Comparison of ENCODE assay signal across 7 cellular contexts in the genomic region with DNA sequence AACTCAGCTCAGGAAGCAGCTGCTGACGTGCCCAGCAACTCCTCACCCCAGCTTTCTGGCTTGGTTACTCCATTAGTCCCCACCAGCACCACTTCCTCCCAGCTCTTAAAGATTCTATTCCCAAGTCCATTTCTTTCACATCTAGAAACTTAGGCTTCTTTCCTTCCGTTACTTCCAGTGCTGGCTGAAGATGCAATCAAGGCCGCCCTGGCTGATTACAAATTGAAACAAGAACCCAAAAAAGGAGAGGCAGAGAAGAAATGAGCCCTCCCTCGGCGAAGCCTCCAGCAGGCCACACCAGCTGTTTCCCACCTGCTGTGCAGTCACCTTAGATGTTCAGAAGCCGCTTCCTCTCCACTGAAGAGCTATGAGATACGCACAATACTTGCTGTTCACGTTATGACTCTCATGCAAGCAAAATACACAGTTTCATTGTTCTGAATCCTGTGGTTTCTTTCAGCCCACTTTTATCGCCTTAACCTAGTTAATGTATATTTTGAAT. TPM values are rescaled to one million over a fixed set of nuclear protein-coding genes. Genes with fewer than 3 reads are reported as not detected.
DNase-seq lines count a peak whose midpoint lies in the region; ATAC-seq and TF ChIP-seq lines count a peak whose summit lies in the region.

No MANE protein-coding gene starts in this region.

- H3K4me1 ChIP-seq in mesenchymal stem cell (ENCODE audit: control insufficient read depth, insufficient read depth, low read depth, low read length) (peaks cover 21% of the 10 kb centered on the region), HAP-1 (peaks cover 3% of the 10 kb centered on the region)

- peak; percentile 64 for ATAC-seq in GM19463 (IDR thresholded peaks at IDR 0.05; ENCODE audit: unreplicated experiment)
- peak; percentile 72 for ATAC-seq in HG03442 (IDR thresholded peaks at IDR 0.05; ENCODE audit: unreplicated experiment)

- no peak overlapping the region for H2AFZ ChIP-seq in mesenchymal stem cell (ENCODE audit: low read depth, low read length)

- H3K9me3 ChIP-seq in mesenchymal stem cell (ENCODE audit: control insufficient read depth, low read length), result no peaks in the 10 kb centered on the region
- H3K9me3 ChIP-seq in HAP-1, result no peaks in the 10 kb centered on the region

- no peak overlapping the region for H3K4me2 ChIP-seq in mesenchymal stem cell (ENCODE audit: low read length, poor library complexity, severe bottlenecking)

- H2BK120ac ChIP-seq in mesenchymal stem cell (ENCODE audit: low read depth, low read length), result no peak overlapping the region

- WGBS in mesenchymal stem cell, result 79% methylated on average over 9 of the region's 9 CpGs

- no peak overlapping the region for H4K8ac ChIP-seq in mesenchymal stem cell (ENCODE audit: low read length)

- no peak overlapping the region for H3K14ac ChIP-seq in mesenchymal stem cell (ENCODE audit: low read length in 2 of 2)

- H3K9ac ChIP-seq in mesenchymal stem cell (ENCODE audit: low read length), result no peak overlapping the region

- H2AK5ac ChIP-seq in mesenchymal stem cell (ENCODE audit: low read length, severe bottlenecking), result peak overlapping the region; percentile 8

- H3K4me3 ChIP-seq in mesenchymal stem cell (ENCODE audit: insufficient read depth in 1 of 2, low read depth in 1 of 2, low read length in 2 of 2) (no peak overlapping the region), HAP-1 (no peak overlapping the region), brain microvascular endothelial cell (ENCODE audit: low read depth, low read length) (no peak overlapping the region)

- peak overlapping the region; percentile 83 for H3K27ac ChIP-seq in mesenchymal stem cell (ENCODE audit: low read length, poor library complexity, severe bottlenecking)
- H3K27ac ChIP-seq in brain microvascular endothelial cell, result no peak overlapping the region

- peak overlapping the region; percentile 11 for H2BK5ac ChIP-seq in mesenchymal stem cell (ENCODE audit: low read depth, low read length, poor library complexity, severe bottlenecking)

- H4K91ac ChIP-seq in mesenchymal stem cell (ENCODE audit: low read length), result no peak overlapping the region

- no peak overlapping the region for H2BK12ac ChIP-seq in mesenchymal stem cell (ENCODE audit: low read length in 2 of 2)

- no peak overlapping the region for H2BK15ac ChIP-seq in mesenchymal stem cell (ENCODE audit: low read depth, poor library complexity, severe bottlenecking)

- peaks cover 9% of the 10 kb centered on the region for H3K79me1 ChIP-seq in mesenchymal stem cell (replicated peaks; ENCODE audit: low read length, poor library complexity, severe bottlenecking)

- H3K23ac ChIP-seq in mesenchymal stem cell (ENCODE audit: low read length in 2 of 2), result no peak overlapping the region

- no peak for TF ChIP-seq CTCF in brain microvascular endothelial cell (IDR thresholded peaks at IDR 0.05; ENCODE audit: low read depth, low read length, missing control alignments)

- in situ Hi-C loops in HAP-1 (cut with MboI; ENCODE audit: low sequenced_read_pairs), result loop anchor here (5.0 to 10.0 kb wide), 3 partner anchors 49 to 526 kb away; partner anchors contain the start of genes ALKBH2 and UNG
- in situ Hi-C loops in brain microvascular endothelial cell (cut with HindIII; ENCODE audit: low pct_ligation_motif_present, low sequenced_read_pairs), result no loop called here

- H3K18ac ChIP-seq in mesenchymal stem cell (ENCODE audit: low read depth in 1 of 2, low read length in 2 of 2), result no peak overlapping the region

- DNase-seq in activated CD4-positive, alpha-beta T cell treated with anti-CD3 and anti-CD28 coated beads, Interleukin-2, amount 50 U/mL, for 48 hours, result peak; percentile 59 to 71
- DNase-seq in mesenchymal stem cell, result no peak
- DNase-seq in HAP-1 (ENCODE audit: low spot score in 2 of 2), result no peak
- DNase-seq in brain microvascular endothelial cell, result no peak
- DNase-seq in epidermal melanocyte (ENCODE audit: insufficient read length, low spot score), result no peak

- H3K36me3 ChIP-seq in mesenchymal stem cell (ENCODE audit: control insufficient read depth in 1 of 2, insufficient read depth in 2 of 2, low read depth in 1 of 2, low read length in 2 of 2), result peaks cover 22 to 65% of the 10 kb centered on the region in 2 experiments
- peaks cover 49% of the 10 kb centered on the region for H3K36me3 ChIP-seq in HAP-1 (replicated peaks)
- peaks cover 35% of the 10 kb centered on the region for H3K36me3 ChIP-seq in brain microvascular endothelial cell (replicated peaks)

- H3K27me3 ChIP-seq in mesenchymal stem cell (ENCODE audit: control insufficient read depth in 1 of 2, insufficient read depth in 1 of 2, low read length in 2 of 2) (no peaks in the 10 kb centered on the region), HAP-1 (ENCODE audit: low read depth) (no peaks in the 10 kb centered on the region), brain microvascular endothelial cell (replicated peaks) (no peaks in the 10 kb centered on the region)

- H3K4ac ChIP-seq in mesenchymal stem cell (ENCODE audit: low read depth in 1 of 2, low read length in 2 of 2), result no peak overlapping the region

RNA-seq across cellular contexts. Expression of gene ISCU, which starts 6.3 kb away (rescaled TPM):
- 128 TPM for polyA plus RNA-seq in mesenchymal stem cell (2013, experiment 1 of 2)
- polyA plus RNA-seq in mesenchymal stem cell (2013, experiment 2 of 2), result 129 TPM

RNA-seq across cellular contexts. Expression of gene SART3, which starts 7.7 kb away (rescaled TPM):
- 15.8 TPM for polyA plus RNA-seq in mesenchymal stem cell (2013, experiment 1 of 2)
- 15.4 TPM for polyA plus RNA-seq in mesenchymal stem cell (2013, experiment 2 of 2)

RNA-seq across cellular contexts. Expression of gene TMEM119, which starts 29.2 kb away (rescaled TPM):
- polyA plus RNA-seq in mesenchymal stem cell (2013, experiment 1 of 2), result 108 TPM
- polyA plus RNA-seq in mesenchymal stem cell (2013, experiment 2 of 2), result 109 TPM

RNA-seq across cellular contexts. Expression of gene FICD, which starts 53.6 kb away (rescaled TPM):
- 6.0 TPM for polyA plus RNA-seq in mesenchymal stem cell (2013, experiment 1 of 2)
- 6.1 TPM for polyA plus RNA-seq in mesenchymal stem cell (2013, experiment 2 of 2)

Comparison
In these comparisons a context has a peak if more than half of its experiments do, and no peak if none do; other contexts are left out.
1. DNase-seq: peak in activated CD4-positive, alpha-beta T cell treated with anti-CD3 and anti-CD28 coated beads, Interleukin-2, amount 50 U/mL, for 48 hours (2 of 2); none in mesenchymal stem cell (single experiment), HAP-1 (0 of 2), brain microvascular endothelial cell (single experiment) and epidermal melanocyte (single experiment).